1 cellular context compared by ENCODE assay signal in the genomic region with DNA sequence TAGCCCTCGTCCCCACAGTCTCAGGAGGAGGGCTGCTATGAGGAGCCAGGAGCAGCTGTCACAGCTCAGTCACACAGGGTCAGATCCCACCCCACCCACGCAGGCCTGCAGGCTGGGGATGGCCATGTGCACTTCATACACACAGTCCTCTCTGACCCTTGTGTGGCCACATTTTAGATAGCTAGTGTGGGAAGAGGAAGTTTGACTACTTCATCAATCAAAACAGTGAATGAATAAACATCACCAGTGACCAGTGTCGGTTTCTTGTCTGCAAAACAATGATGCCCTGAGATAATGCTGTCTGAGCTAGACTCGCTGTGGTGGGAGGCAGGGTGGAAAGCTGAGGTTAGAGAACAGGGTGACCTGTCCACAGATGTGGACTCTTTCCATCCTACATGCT.
TF ChIP-seq lines count a peak whose summit lies in the region.

No MANE protein-coding gene starts in this region.

TF ChIP-seq in HepG2, 621 proteins besides CTCF, POLR2A, EP300 and RAD21 (continued from another document and continues in another):
- TF ChIP-seq, protein P1, sequence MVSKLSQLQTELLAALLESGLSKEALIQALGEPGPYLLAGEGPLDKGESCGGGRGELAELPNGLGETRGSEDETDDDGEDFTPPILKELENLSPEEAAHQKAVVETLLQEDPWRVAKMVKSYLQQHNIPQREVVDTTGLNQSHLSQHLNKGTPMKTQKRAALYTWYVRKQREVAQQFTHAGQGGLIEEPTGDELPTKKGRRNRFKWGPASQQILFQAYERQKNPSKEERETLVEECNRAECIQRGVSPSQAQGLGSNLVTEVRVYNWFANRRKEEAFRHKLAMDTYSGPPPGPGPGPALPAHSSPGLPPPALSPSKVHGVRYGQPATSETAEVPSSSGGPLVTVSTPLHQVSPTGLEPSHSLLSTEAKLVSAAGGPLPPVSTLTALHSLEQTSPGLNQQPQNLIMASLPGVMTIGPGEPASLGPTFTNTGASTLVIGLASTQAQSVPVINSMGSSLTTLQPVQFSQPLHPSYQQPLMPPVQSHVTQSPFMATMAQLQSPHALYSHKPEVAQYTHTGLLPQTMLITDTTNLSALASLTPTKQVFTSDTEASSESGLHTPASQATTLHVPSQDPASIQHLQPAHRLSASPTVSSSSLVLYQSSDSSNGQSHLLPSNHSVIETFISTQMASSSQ (IDR thresholded peaks at IDR 0.05; ENCODE audit: low read depth), result no peak
- TF ChIP-seq, protein P1 (CRISPR knock-in tag; IDR thresholded peaks at IDR 0.05; ENCODE audit: borderline replicate concordance), result no peak
- TF ChIP-seq SYNCRIP (IDR thresholded peaks at IDR 0.05; ENCODE audit: insufficient read depth, low read depth, low read length) (no peak), NR2F6 (IDR thresholded peaks at IDR 0.05) (no peak), NR2F6 (CRISPR knock-in tag; IDR thresholded peaks at IDR 0.05) (no peak), FOXC1 (CRISPR knock-in tag; IDR thresholded peaks at IDR 0.05; ENCODE audit: borderline replicate concordance) (no peak), ZNF710 (CRISPR knock-in tag; IDR thresholded peaks at IDR 0.05; ENCODE audit: borderline replicate concordance) (no peak), ZNF263 (CRISPR knock-in tag; IDR thresholded peaks at IDR 0.05) (no peak), KDM2A (CRISPR knock-in tag; IDR thresholded peaks at IDR 0.05; ENCODE audit: borderline replicate concordance, low read depth) (0 out of 2 replicates have a peak, but pooled peaks have one; percentile 12), RNF2 (conservative IDR thresholded peaks at IDR 0.05; ENCODE audit: low read depth) (no peak), ZNF468 (CRISPR knock-in tag; IDR thresholded peaks at IDR 0.05) (no peak), ARID2 (CRISPR knock-in tag; IDR thresholded peaks at IDR 0.05; ENCODE audit: borderline replicate concordance) (no peak), FIP1L1 (IDR thresholded peaks at IDR 0.05; ENCODE audit: borderline replicate concordance, insufficient read depth, low read depth, low read length) (no peak), ZSCAN30 (CRISPR knock-in tag; IDR thresholded peaks at IDR 0.05) (no peak), GATAD2A (CRISPR knock-in tag; IDR thresholded peaks at IDR 0.05) (no peak), KLF11 (CRISPR knock-in tag; IDR thresholded peaks at IDR 0.05) (no peak), ONECUT2 (CRISPR knock-in tag; IDR thresholded peaks at IDR 0.05) (no peak), ZSCAN20 (CRISPR knock-in tag; IDR thresholded peaks at IDR 0.05; ENCODE audit: borderline replicate concordance) (no peak), DPF2 (CRISPR knock-in tag; IDR thresholded peaks at IDR 0.05; ENCODE audit: borderline replicate concordance, low read depth) (no peak), SP140L (CRISPR knock-in tag; IDR thresholded peaks at IDR 0.05; ENCODE audit: borderline replicate concordance) (no peak), KDM5B (CRISPR knock-in tag; IDR thresholded peaks at IDR 0.05; ENCODE audit: borderline replicate concordance) (no peak), STAT6 (CRISPR knock-in tag; IDR thresholded peaks at IDR 0.05; ENCODE audit: borderline replicate concordance) (no peak), SAP130 (CRISPR knock-in tag; IDR thresholded peaks at IDR 0.05; ENCODE audit: low read depth) (peak; percentile 22; the same call in 1 of the 2 replicates), ZNF33B (CRISPR knock-in tag; IDR thresholded peaks at IDR 0.05) (no peak), SPEN (CRISPR knock-in tag; IDR thresholded peaks at IDR 0.05; ENCODE audit: low read depth) (no peak), MTF1 (CRISPR knock-in tag; IDR thresholded peaks at IDR 0.05) (no peak), ZNF580 (CRISPR knock-in tag; IDR thresholded peaks at IDR 0.05; ENCODE audit: borderline replicate concordance, low read depth) (peak; percentile 30; the same call in 1 of the 2 replicates), RCOR2 (CRISPR knock-in tag; IDR thresholded peaks at IDR 0.05) (no peak), ZNF235 (CRISPR knock-in tag; IDR thresholded peaks at IDR 0.05; ENCODE audit: borderline replicate concordance) (no peak), NONO (IDR thresholded peaks at IDR 0.05) (no peak), NONO (CRISPR knock-in tag; conservative IDR thresholded peaks at IDR 0.05) (no peak), FOSL2 (CRISPR knock-in tag; IDR thresholded peaks at IDR 0.05) (0 out of 2 replicates have a peak, but pooled peaks have one; percentile 13)
- TF ChIP-seq, protein P2, sequence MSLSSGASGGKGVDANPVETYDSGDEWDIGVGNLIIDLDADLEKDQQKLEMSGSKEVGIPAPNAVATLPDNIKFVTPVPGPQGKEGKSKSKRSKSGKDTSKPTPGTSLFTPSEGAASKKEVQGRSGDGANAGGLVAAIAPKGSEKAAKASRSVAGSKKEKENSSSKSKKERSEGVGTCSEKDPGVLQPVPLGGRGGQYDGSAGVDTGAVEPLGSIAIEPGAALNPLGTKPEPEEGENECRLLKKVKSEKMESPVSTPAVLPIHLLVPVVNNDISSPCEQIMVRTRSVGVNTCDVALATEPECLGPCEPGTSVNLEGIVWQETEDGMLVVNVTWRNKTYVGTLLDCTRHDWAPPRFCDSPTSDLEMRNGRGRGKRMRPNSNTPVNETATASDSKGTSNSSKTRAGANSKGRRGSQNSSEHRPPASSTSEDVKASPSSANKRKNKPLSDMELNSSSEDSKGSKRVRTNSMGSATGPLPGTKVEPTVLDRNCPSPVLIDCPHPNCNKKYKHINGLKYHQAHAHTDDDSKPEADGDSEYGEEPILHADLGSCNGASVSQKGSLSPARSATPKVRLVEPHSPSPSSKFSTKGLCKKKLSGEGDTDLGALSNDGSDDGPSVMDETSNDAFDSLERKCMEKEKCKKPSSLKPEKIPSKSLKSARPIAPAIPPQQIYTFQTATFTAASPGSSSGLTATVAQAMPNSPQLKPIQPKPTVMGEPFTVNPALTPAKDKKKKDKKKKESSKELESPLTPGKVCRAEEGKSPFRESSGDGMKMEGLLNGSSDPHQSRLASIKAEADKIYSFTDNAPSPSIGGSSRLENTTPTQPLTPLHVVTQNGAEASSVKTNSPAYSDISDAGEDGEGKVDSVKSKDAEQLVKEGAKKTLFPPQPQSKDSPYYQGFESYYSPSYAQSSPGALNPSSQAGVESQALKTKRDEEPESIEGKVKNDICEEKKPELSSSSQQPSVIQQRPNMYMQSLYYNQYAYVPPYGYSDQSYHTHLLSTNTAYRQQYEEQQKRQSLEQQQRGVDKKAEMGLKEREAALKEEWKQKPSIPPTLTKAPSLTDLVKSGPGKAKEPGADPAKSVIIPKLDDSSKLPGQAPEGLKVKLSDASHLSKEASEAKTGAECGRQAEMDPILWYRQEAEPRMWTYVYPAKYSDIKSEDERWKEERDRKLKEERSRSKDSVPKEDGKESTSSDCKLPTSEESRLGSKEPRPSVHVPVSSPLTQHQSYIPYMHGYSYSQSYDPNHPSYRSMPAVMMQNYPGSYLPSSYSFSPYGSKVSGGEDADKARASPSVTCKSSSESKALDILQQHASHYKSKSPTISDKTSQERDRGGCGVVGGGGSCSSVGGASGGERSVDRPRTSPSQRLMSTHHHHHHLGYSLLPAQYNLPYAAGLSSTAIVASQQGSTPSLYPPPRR (CRISPR knock-in tag; IDR thresholded peaks at IDR 0.05; ENCODE audit: borderline replicate concordance), result 0 out of 2 replicates have a peak, but pooled peaks have one; percentile 26
- TF ChIP-seq, protein P3, sequence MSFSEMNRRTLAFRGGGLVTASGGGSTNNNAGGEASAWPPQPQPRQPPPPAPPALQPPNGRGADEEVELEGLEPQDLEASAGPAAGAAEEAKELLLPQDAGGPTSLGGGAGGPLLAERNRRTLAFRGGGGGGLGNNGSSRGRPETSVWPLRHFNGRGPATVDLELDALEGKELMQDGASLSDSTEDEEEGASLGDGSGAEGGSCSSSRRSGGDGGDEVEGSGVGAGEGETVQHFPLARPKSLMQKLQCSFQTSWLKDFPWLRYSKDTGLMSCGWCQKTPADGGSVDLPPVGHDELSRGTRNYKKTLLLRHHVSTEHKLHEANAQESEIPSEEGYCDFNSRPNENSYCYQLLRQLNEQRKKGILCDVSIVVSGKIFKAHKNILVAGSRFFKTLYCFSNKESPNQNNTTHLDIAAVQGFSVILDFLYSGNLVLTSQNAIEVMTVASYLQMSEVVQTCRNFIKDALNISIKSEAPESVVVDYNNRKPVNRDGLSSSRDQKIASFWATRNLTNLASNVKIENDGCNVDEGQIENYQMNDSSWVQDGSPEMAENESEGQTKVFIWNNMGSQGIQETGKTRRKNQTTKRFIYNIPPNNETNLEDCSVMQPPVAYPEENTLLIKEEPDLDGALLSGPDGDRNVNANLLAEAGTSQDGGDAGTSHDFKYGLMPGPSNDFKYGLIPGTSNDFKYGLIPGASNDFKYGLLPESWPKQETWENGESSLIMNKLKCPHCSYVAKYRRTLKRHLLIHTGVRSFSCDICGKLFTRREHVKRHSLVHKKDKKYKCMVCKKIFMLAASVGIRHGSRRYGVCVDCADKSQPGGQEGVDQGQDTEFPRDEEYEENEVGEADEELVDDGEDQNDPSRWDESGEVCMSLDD (CRISPR knock-in tag; IDR thresholded peaks at IDR 0.05; ENCODE audit: borderline replicate concordance), result no peak
- TF ChIP-seq, protein P4, sequence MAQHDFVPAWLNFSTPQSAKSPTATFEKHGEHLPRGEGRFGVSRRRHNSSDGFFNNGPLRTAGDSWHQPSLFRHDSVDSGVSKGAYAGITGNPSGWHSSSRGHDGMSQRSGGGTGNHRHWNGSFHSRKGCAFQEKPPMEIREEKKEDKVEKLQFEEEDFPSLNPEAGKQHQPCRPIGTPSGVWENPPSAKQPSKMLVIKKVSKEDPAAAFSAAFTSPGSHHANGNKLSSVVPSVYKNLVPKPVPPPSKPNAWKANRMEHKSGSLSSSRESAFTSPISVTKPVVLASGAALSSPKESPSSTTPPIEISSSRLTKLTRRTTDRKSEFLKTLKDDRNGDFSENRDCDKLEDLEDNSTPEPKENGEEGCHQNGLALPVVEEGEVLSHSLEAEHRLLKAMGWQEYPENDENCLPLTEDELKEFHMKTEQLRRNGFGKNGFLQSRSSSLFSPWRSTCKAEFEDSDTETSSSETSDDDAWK (CRISPR knock-in tag; IDR thresholded peaks at IDR 0.05), result no peak
- TF ChIP-seq, protein P5, sequence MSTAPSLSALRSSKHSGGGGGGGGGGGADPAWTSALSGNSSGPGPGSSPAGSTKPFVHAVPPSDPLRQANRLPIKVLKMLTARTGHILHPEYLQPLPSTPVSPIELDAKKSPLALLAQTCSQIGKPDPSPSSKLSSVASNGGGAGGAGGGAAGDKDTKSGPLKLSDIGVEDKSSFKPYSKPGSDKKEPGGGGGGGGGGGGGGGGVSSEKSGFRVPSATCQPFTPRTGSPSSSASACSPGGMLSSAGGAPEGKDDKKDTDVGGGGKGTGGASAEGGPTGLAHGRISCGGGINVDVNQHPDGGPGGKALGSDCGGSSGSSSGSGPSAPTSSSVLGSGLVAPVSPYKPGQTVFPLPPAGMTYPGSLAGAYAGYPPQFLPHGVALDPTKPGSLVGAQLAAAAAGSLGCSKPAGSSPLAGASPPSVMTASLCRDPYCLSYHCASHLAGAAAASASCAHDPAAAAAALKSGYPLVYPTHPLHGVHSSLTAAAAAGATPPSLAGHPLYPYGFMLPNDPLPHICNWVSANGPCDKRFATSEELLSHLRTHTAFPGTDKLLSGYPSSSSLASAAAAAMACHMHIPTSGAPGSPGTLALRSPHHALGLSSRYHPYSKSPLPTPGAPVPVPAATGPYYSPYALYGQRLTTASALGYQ (CRISPR knock-in tag; IDR thresholded peaks at IDR 0.05), result no peak
